In the genomic region with DNA sequence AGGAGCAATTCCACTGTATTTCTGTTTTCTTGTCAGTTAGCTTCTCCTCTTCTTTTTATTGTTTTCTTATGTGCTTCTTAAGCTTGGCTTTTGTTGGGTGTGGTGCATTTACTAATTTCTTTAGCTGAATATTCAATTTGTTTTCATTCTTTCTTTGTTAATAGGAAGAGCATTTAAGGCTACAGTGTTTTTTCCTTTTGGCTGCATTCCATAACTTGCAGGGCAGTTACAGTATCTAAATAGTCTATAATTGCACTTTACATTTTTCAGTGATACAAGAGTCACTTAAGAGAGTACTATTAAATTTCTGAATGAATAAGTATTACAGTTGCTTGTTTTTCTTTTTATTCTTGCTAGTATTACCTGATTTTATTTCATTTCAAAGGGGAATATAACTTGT, we compare ENCODE assay signal across 23 cellular contexts.
"Had no signal": no experiment of that assay in that cellular context is flagged by ENCODE, and none has a peak within 500 bp of the region (broad histone marks: within the 10 kb centered on the region; RNA-seq: fewer than 3 reads in every experiment).

No MANE protein-coding gene starts in this region.

- H3K27ac Mint-ChIP-seq: activated naive CD4-positive, alpha-beta T cell treated with anti-CD3 and anti-CD28 coated beads, Interleukin-2, amount 10 ng/mL, durations not matched to agents 7 days and 5 days; nephron progenitor cell; T-helper 1 cell treated with Interleukin-12 subunit alpha and Interleukin-12 subunit beta and Interleukin-4 antibody, amounts not matched to agents 30 μg/mL and 1 μg/mL, for 36 hours had no signal

- H3K4me3 ChIP-seq: ascending aorta, coronary artery, esophagus squamous epithelium, lung, sigmoid colon, spleen, upper lobe of right lung had no signal

- H3K4me1 Mint-ChIP-seq: activated naive CD4-positive, alpha-beta T cell treated with anti-CD3 and anti-CD28 coated beads, Interleukin-2, amount 10 ng/mL, durations not matched to agents 7 days and 5 days; central memory CD8-positive, alpha-beta T cell; nephron progenitor cell had no signal

- H3K4me3 Mint-ChIP-seq: activated naive CD4-positive, alpha-beta T cell treated with anti-CD3 and anti-CD28 coated beads, Interleukin-2, amount 10 ng/mL, durations not matched to agents 7 days and 5 days; activated T-cell treated with anti-CD3 and anti-CD28 coated beads, Interleukin-2, amount 50 U/mL, for 4 hours; central memory CD8-positive, alpha-beta T cell; nephron progenitor cell; T-helper 1 cell treated with Interleukin-12 subunit alpha and Interleukin-12 subunit beta and Interleukin-4 antibody, amounts not matched to agents 30 μg/mL and 1 μg/mL, for 36 hours had no signal

- H3K36me3 Mint-ChIP-seq: activated naive CD4-positive, alpha-beta T cell treated with anti-CD3 and anti-CD28 coated beads, Interleukin-2, amount 10 ng/mL, durations not matched to agents 7 days and 5 days had no signal

- DNase-seq: activated CD4-positive, alpha-beta T cell treated with anti-CD3 and anti-CD28 coated beads, Interleukin-2, amount 50 U/mL, for 1 hour; activated CD4-positive, CD25-positive, alpha-beta regulatory T cell treated with anti-CD3 and anti-CD28 coated beads, Interleukin-2, amount 50 U/mL, for 72 hours; activated CD8-positive, alpha-beta memory T cell treated with anti-CD3 and anti-CD28 coated beads, Interleukin-2, amount 50 U/mL, for 4 hours; activated effector memory CD4-positive, alpha-beta T cell treated with Interleukin-2 at 50 U/mL for 16 hours; activated naive CD4-positive, alpha-beta T cell treated with anti-CD3 and anti-CD28 coated beads, Interleukin-2, amount 10 ng/mL, durations not matched to agents 7 days and 5 days; activated T-cell treated with anti-CD3 and anti-CD28 coated beads, Interleukin-2, amount 50 U/mL, for 4 hours; esophagus squamous epithelium; foreskin keratinocyte; hippocampal formation; islet precursor cell; nephron progenitor cell; nucleus accumbens; posterior cingulate gyrus; sigmoid colon; spleen; stimulated activated CD4-positive, alpha-beta T cell treated with anti-CD3 and anti-CD28 coated beads, Interleukin-4, amount 100 ng/mL, for 4 hours; stimulated activated naive CD4-positive, alpha-beta T cell; upper lobe of right lung had no signal

- H3K27me3 Mint-ChIP-seq: activated naive CD4-positive, alpha-beta T cell treated with anti-CD3 and anti-CD28 coated beads, Interleukin-2, amount 10 ng/mL, durations not matched to agents 7 days and 5 days; central memory CD8-positive, alpha-beta T cell had no signal

- ATAC-seq: activated T-cell treated with anti-CD3 and anti-CD28 coated beads, Interleukin-2, amount 50 U/mL, for 4 hours; foreskin keratinocyte; upper lobe of right lung had no signal

- H3K9me3 Mint-ChIP-seq: activated naive CD4-positive, alpha-beta T cell treated with anti-CD3 and anti-CD28 coated beads, Interleukin-2, amount 10 ng/mL, durations not matched to agents 7 days and 5 days; T-helper 1 cell treated with Interleukin-12 subunit alpha and Interleukin-12 subunit beta and Interleukin-4 antibody, amounts not matched to agents 30 μg/mL and 1 μg/mL, for 36 hours had no signal
